Comparison of ENCODE assay signal across 1 cellular context in the genomic region with DNA sequence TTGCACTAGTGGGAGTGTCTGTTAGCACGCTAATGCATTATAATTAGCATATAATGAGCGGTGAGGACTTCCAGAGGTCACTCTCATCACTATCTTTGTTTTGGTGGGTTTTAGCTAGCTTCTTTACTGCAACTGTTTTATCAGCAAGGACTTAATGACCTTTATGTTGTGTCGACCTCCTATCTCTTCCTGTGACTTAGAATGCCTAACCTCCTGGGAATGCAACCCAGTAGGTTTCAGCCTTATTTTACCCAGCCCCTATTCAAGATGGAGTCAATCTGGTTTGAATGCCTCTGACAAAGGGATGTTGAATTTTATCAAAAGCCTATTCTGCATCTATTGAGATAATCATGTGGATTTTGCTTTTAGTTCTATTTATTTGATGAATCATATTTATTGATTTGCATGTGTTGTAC.
A peak's percentile ranks its signal among the peaks of the same experiment; 100 is the strongest.
TF ChIP-seq lines count a peak whose summit lies in the region.

No MANE protein-coding gene starts in this region.

TF ChIP-seq in K562, 482 proteins besides CTCF, POLR2A, EP300 and RAD21 (continues in another document):
- TF ChIP-seq, protein P1, sequence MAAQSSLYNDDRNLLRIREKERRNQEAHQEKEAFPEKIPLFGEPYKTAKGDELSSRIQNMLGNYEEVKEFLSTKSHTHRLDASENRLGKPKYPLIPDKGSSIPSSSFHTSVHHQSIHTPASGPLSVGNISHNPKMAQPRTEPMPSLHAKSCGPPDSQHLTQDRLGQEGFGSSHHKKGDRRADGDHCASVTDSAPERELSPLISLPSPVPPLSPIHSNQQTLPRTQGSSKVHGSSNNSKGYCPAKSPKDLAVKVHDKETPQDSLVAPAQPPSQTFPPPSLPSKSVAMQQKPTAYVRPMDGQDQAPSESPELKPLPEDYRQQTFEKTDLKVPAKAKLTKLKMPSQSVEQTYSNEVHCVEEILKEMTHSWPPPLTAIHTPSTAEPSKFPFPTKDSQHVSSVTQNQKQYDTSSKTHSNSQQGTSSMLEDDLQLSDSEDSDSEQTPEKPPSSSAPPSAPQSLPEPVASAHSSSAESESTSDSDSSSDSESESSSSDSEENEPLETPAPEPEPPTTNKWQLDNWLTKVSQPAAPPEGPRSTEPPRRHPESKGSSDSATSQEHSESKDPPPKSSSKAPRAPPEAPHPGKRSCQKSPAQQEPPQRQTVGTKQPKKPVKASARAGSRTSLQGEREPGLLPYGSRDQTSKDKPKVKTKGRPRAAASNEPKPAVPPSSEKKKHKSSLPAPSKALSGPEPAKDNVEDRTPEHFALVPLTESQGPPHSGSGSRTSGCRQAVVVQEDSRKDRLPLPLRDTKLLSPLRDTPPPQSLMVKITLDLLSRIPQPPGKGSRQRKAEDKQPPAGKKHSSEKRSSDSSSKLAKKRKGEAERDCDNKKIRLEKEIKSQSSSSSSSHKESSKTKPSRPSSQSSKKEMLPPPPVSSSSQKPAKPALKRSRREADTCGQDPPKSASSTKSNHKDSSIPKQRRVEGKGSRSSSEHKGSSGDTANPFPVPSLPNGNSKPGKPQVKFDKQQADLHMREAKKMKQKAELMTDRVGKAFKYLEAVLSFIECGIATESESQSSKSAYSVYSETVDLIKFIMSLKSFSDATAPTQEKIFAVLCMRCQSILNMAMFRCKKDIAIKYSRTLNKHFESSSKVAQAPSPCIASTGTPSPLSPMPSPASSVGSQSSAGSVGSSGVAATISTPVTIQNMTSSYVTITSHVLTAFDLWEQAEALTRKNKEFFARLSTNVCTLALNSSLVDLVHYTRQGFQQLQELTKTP (IDR thresholded peaks at IDR 0.05; ENCODE audit: low read depth in 1 of 2, partially characterized antibody in 2 of 2), result no peak
- TF ChIP-seq, protein P2, sequence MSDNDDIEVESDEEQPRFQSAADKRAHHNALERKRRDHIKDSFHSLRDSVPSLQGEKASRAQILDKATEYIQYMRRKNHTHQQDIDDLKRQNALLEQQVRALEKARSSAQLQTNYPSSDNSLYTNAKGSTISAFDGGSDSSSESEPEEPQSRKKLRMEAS (CRISPR knock-in tag; IDR thresholded peaks at IDR 0.05), result no peak
- no peak for TF ChIP-seq CREB1 (IDR thresholded peaks at IDR 0.05)
- TF ChIP-seq CREB1 (CRISPR knock-in tag; IDR thresholded peaks at IDR 0.05), result no peak
- no peak for TF ChIP-seq ERF (CRISPR knock-in tag; IDR thresholded peaks at IDR 0.05)
- TF ChIP-seq, protein P3, sequence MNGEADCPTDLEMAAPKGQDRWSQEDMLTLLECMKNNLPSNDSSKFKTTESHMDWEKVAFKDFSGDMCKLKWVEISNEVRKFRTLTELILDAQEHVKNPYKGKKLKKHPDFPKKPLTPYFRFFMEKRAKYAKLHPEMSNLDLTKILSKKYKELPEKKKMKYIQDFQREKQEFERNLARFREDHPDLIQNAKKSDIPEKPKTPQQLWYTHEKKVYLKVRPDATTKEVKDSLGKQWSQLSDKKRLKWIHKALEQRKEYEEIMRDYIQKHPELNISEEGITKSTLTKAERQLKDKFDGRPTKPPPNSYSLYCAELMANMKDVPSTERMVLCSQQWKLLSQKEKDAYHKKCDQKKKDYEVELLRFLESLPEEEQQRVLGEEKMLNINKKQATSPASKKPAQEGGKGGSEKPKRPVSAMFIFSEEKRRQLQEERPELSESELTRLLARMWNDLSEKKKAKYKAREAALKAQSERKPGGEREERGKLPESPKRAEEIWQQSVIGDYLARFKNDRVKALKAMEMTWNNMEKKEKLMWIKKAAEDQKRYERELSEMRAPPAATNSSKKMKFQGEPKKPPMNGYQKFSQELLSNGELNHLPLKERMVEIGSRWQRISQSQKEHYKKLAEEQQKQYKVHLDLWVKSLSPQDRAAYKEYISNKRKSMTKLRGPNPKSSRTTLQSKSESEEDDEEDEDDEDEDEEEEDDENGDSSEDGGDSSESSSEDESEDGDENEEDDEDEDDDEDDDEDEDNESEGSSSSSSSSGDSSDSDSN (IDR thresholded peaks at IDR 0.05; ENCODE audit: borderline replicate concordance in 1 of 2, low read depth in 2 of 2, low read length in 2 of 2), result no peak
- TF ChIP-seq GABPA (tag; conservative IDR thresholded peaks at IDR 0.05; ENCODE audit: low read depth), result peak; percentile 40; the same call in 1 of the 2 replicates
- TF ChIP-seq SLC30A9 (CRISPR knock-in tag; IDR thresholded peaks at IDR 0.05), result no peak
- TF ChIP-seq FUS (optimal IDR thresholded peaks at IDR 0.05; ENCODE audit: low read depth, low read length), result no peak
- TF ChIP-seq, protein P4, sequence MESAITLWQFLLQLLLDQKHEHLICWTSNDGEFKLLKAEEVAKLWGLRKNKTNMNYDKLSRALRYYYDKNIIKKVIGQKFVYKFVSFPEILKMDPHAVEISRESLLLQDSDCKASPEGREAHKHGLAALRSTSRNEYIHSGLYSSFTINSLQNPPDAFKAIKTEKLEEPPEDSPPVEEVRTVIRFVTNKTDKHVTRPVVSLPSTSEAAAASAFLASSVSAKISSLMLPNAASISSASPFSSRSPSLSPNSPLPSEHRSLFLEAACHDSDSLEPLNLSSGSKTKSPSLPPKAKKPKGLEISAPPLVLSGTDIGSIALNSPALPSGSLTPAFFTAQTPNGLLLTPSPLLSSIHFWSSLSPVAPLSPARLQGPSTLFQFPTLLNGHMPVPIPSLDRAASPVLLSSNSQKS (CRISPR knock-in tag; IDR thresholded peaks at IDR 0.05), result no peak
- TF ChIP-seq, protein P5, sequence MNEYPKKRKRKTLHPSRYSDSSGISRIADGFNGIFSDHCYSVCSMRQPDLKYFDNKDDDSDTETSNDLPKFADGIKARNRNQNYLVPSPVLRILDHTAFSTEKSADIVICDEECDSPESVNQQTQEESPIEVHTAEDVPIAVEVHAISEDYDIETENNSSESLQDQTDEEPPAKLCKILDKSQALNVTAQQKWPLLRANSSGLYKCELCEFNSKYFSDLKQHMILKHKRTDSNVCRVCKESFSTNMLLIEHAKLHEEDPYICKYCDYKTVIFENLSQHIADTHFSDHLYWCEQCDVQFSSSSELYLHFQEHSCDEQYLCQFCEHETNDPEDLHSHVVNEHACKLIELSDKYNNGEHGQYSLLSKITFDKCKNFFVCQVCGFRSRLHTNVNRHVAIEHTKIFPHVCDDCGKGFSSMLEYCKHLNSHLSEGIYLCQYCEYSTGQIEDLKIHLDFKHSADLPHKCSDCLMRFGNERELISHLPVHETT (CRISPR knock-in tag; conservative IDR thresholded peaks at IDR 0.05 in 1 of 2, IDR thresholded peaks at IDR 0.05 in 1 of 2), result peak in 1 of 2 experiments; percentile 72; a peak in 2 of 4 replicates
- TF ChIP-seq KLF6 (CRISPR knock-in tag; IDR thresholded peaks at IDR 0.05; ENCODE audit: borderline replicate concordance), result peak; percentile 81; the same call in 1 of the 2 replicates
- TF ChIP-seq SRF (CRISPR knock-in tag; IDR thresholded peaks at IDR 0.05), result no peak
- TF ChIP-seq EP400 (IDR thresholded peaks at IDR 0.05), result no peak
- TF ChIP-seq POLR3G (IDR thresholded peaks at IDR 0.05; ENCODE audit: extremely low read depth, insufficient read length, insufficient replicate concordance), result no peak
- no peak for TF ChIP-seq ZNF77 (CRISPR knock-in tag; IDR thresholded peaks at IDR 0.05)
- no peak for TF ChIP-seq SREBF1 (IDR thresholded peaks at IDR 0.05; ENCODE audit: borderline replicate concordance, low read depth, low read length)
- TF ChIP-seq ZNF23 (CRISPR knock-in tag; IDR thresholded peaks at IDR 0.05), result no peak
- TF ChIP-seq PPARD (CRISPR knock-in tag; IDR thresholded peaks at IDR 0.05), result no peak
- TF ChIP-seq DPF2 (IDR thresholded peaks at IDR 0.05), result no peak
- TF ChIP-seq, protein P6, sequence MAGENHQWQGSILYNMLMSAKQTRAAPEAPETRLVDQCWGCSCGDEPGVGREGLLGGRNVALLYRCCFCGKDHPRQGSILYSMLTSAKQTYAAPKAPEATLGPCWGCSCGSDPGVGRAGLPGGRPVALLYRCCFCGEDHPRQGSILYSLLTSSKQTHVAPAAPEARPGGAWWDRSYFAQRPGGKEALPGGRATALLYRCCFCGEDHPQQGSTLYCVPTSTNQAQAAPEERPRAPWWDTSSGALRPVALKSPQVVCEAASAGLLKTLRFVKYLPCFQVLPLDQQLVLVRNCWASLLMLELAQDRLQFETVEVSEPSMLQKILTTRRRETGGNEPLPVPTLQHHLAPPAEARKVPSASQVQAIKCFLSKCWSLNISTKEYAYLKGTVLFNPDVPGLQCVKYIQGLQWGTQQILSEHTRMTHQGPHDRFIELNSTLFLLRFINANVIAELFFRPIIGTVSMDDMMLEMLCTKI (IDR thresholded peaks at IDR 0.05; ENCODE audit: partially characterized antibody), result no peak
- peak; percentile 67 for TF ChIP-seq SMAD4 (CRISPR knock-in tag; conservative IDR thresholded peaks at IDR 0.05)
- no peak for TF ChIP-seq ZBED1 (IDR thresholded peaks at IDR 0.05)
- TF ChIP-seq, protein P7, sequence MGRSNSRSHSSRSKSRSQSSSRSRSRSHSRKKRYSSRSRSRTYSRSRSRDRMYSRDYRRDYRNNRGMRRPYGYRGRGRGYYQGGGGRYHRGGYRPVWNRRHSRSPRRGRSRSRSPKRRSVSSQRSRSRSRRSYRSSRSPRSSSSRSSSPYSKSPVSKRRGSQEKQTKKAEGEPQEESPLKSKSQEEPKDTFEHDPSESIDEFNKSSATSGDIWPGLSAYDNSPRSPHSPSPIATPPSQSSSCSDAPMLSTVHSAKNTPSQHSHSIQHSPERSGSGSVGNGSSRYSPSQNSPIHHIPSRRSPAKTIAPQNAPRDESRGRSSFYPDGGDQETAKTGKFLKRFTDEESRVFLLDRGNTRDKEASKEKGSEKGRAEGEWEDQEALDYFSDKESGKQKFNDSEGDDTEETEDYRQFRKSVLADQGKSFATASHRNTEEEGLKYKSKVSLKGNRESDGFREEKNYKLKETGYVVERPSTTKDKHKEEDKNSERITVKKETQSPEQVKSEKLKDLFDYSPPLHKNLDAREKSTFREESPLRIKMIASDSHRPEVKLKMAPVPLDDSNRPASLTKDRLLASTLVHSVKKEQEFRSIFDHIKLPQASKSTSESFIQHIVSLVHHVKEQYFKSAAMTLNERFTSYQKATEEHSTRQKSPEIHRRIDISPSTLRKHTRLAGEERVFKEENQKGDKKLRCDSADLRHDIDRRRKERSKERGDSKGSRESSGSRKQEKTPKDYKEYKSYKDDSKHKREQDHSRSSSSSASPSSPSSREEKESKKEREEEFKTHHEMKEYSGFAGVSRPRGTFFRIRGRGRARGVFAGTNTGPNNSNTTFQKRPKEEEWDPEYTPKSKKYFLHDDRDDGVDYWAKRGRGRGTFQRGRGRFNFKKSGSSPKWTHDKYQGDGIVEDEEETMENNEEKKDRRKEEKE (IDR thresholded peaks at IDR 0.05; ENCODE audit: borderline replicate concordance in 1 of 2, control insufficient read depth in 1 of 2, low read depth in 2 of 2, low read length in 1 of 2), result no peak
- TF ChIP-seq ZNF717 (CRISPR knock-in tag; IDR thresholded peaks at IDR 0.05), result no peak
- peak; percentile 55; the same call in 1 of the 2 replicates for TF ChIP-seq ZNF76 (CRISPR knock-in tag; IDR thresholded peaks at IDR 0.05; ENCODE audit: borderline replicate concordance)
- 0 out of 2 replicates have a peak, but pooled peaks have one; percentile 53 for TF ChIP-seq ZNF584 (CRISPR knock-in tag; IDR thresholded peaks at IDR 0.05; ENCODE audit: low read depth)
- peak; percentile 80 for TF ChIP-seq ZNF311 (CRISPR knock-in tag; IDR thresholded peaks at IDR 0.05)
- TF ChIP-seq, protein P8, sequence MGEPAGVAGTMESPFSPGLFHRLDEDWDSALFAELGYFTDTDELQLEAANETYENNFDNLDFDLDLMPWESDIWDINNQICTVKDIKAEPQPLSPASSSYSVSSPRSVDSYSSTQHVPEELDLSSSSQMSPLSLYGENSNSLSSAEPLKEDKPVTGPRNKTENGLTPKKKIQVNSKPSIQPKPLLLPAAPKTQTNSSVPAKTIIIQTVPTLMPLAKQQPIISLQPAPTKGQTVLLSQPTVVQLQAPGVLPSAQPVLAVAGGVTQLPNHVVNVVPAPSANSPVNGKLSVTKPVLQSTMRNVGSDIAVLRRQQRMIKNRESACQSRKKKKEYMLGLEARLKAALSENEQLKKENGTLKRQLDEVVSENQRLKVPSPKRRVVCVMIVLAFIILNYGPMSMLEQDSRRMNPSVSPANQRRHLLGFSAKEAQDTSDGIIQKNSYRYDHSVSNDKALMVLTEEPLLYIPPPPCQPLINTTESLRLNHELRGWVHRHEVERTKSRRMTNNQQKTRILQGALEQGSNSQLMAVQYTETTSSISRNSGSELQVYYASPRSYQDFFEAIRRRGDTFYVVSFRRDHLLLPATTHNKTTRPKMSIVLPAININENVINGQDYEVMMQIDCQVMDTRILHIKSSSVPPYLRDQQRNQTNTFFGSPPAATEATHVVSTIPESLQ (CRISPR knock-in tag; IDR thresholded peaks at IDR 0.05), result no peak
- no peak for TF ChIP-seq KDM2B (CRISPR knock-in tag; IDR thresholded peaks at IDR 0.05)
- 0 out of 2 replicates have a peak, but pooled peaks have one; percentile 14 for TF ChIP-seq NFE2L1 (tag; IDR thresholded peaks at IDR 0.05; ENCODE audit: borderline replicate concordance, low read depth)
- TF ChIP-seq PTTG1 (tag; IDR thresholded peaks at IDR 0.05; ENCODE audit: low read depth), result peak; percentile 72
- TF ChIP-seq RHOXF2B (CRISPR knock-in tag; conservative IDR thresholded peaks at IDR 0.05), result no peak
- TF ChIP-seq, protein P9, sequence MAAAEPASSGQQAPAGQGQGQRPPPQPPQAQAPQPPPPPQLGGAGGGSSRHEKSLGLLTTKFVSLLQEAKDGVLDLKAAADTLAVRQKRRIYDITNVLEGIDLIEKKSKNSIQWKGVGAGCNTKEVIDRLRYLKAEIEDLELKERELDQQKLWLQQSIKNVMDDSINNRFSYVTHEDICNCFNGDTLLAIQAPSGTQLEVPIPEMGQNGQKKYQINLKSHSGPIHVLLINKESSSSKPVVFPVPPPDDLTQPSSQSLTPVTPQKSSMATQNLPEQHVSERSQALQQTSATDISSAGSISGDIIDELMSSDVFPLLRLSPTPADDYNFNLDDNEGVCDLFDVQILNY (CRISPR knock-in tag; IDR thresholded peaks at IDR 0.05), result no peak
- TF ChIP-seq ZNF263 (CRISPR knock-in tag; IDR thresholded peaks at IDR 0.05; ENCODE audit: borderline replicate concordance), result no peak
- no peak for TF ChIP-seq GABPB2 (CRISPR knock-in tag; conservative IDR thresholded peaks at IDR 0.05)
- TF ChIP-seq GTF2A2 (tag; IDR thresholded peaks at IDR 0.05), result 0 out of 2 replicates have a peak, but pooled peaks have one; percentile 52
- TF ChIP-seq, protein P10, sequence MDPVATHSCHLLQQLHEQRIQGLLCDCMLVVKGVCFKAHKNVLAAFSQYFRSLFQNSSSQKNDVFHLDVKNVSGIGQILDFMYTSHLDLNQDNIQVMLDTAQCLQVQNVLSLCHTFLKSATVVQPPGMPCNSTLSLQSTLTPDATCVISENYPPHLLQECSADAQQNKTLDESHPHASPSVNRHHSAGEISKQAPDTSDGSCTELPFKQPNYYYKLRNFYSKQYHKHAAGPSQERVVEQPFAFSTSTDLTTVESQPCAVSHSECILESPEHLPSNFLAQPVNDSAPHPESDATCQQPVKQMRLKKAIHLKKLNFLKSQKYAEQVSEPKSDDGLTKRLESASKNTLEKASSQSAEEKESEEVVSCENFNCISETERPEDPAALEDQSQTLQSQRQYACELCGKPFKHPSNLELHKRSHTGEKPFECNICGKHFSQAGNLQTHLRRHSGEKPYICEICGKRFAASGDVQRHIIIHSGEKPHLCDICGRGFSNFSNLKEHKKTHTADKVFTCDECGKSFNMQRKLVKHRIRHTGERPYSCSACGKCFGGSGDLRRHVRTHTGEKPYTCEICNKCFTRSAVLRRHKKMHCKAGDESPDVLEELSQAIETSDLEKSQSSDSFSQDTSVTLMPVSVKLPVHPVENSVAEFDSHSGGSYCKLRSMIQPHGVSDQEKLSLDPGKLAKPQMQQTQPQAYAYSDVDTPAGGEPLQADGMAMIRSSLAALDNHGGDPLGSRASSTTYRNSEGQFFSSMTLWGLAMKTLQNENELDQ (CRISPR knock-in tag; IDR thresholded peaks at IDR 0.05; ENCODE audit: borderline replicate concordance), result no peak
- peak; percentile 72 for TF ChIP-seq BACH1 (tag; IDR thresholded peaks at IDR 0.05)
- no peak for TF ChIP-seq RFX1 (IDR thresholded peaks at IDR 0.05)
- TF ChIP-seq ZBTB17 (CRISPR knock-in tag; IDR thresholded peaks at IDR 0.05), result no peak
- peak; percentile 53; the same call in 1 of the 2 replicates for TF ChIP-seq DDX20 (tag; IDR thresholded peaks at IDR 0.05; ENCODE audit: low read depth)
- TF ChIP-seq MEF2D (tag; conservative IDR thresholded peaks at IDR 0.05; ENCODE audit: low read depth), result peak; percentile 47; the same call in 1 of the 2 replicates
- no peak for TF ChIP-seq SRSF7 (optimal IDR thresholded peaks at IDR 0.05; ENCODE audit: low read depth, low read length)
